In genomic region chr3:160486459-160486869, GRCh38 we compare ENCODE assay signal across 9 cellular contexts. TPM values are rescaled to one million over a fixed set of nuclear protein-coding genes. Genes with fewer than 3 reads are reported as not detected.
A peak's percentile ranks its signal among the peaks of the same experiment; 100 is the strongest.
DNase-seq lines count a peak whose midpoint lies in the region; ATAC-seq and TF ChIP-seq lines count a peak whose summit lies in the region.
"Had no signal": no experiment of that assay in that cellular context is flagged by ENCODE, and none has a peak within 500 bp of the region (broad histone marks: within the 10 kb centered on the region; RNA-seq: fewer than 3 reads in every experiment).

No MANE protein-coding gene starts in this region.

- H3K36me3 ChIP-seq in DND-41 (ENCODE audit: insufficient read depth, low read length), result no peaks in the 10 kb centered on the region
- H3K36me3 ChIP-seq in Loucy (ENCODE audit: insufficient read depth, low read length), result no peaks in the 10 kb centered on the region
- no peaks in the 10 kb centered on the region for H3K36me3 ChIP-seq in gastroesophageal sphincter

- no peak for TF ChIP-seq POLR2A in gastroesophageal sphincter (IDR thresholded peaks at IDR 0.05)

- TF ChIP-seq CTCF in DND-41 (IDR thresholded peaks at IDR 0.05; ENCODE audit: borderline replicate concordance, extremely low read depth, low read length, poor library complexity, severe bottlenecking) (peak; percentile 69), Loucy (conservative IDR thresholded peaks at IDR 0.05; ENCODE audit: low read length) (peak; percentile 73), gastroesophageal sphincter (IDR thresholded peaks at IDR 0.05) (peak; percentile 27 to 53 (median 42)), type B pancreatic cell (conservative IDR thresholded peaks at IDR 0.05) (peak; percentile 89)

- H3K27ac ChIP-seq in DND-41 (ENCODE audit: low read length) (no peak overlapping the region), gastroesophageal sphincter (no peak overlapping the region)
- H3K27ac ChIP-seq: skin epidermis had no signal

- H2AFZ ChIP-seq in DND-41 (ENCODE audit: low read depth, low read length) (no peak overlapping the region), Loucy (ENCODE audit: low read length) (peak overlapping the region; percentile 77; the same call in 1 of the 2 replicates)

- H4K20me1 ChIP-seq in DND-41 (ENCODE audit: insufficient read depth, low read length), result no peaks in the 10 kb centered on the region
- no peaks in the 10 kb centered on the region for H4K20me1 ChIP-seq in Loucy (ENCODE audit: insufficient read depth, low read length, poor library complexity, severe bottlenecking)

- peaks cover 4% of the 10 kb centered on the region for H3K27me3 Mint-ChIP-seq in T-helper 2 cell treated with Interferon-gamma antibody and Interleukin-4, amounts not matched to agents 5 μg/mL and 100 μg/mL, for 36 hours (ENCODE audit: low read depth)
- no peaks in the 10 kb centered on the region for H3K27me3 Mint-ChIP-seq in type B pancreatic cell

- no peak overlapping the region for H3K4me3 ChIP-seq in DND-41 (ENCODE audit: low read depth in 1 of 2, low read length in 2 of 2)
- H3K4me3 ChIP-seq in Loucy (ENCODE audit: low read length, poor library complexity, severe bottlenecking), result peak overlapping the region; percentile 68
- no peak overlapping the region for H3K4me3 ChIP-seq in gastroesophageal sphincter

- H3K9me3 Mint-ChIP-seq in T-helper 2 cell treated with Interferon-gamma antibody and Interleukin-4, amounts not matched to agents 5 μg/mL and 100 μg/mL, for 36 hours, result no peaks in the 10 kb centered on the region
- no peaks in the 10 kb centered on the region for H3K9me3 Mint-ChIP-seq in type B pancreatic cell

- no peak for TF ChIP-seq EP300 in gastroesophageal sphincter (IDR thresholded peaks at IDR 0.05)

- H3K4me1 ChIP-seq in DND-41 (ENCODE audit: insufficient read depth, low read length), result no peaks in the 10 kb centered on the region
- H3K4me1 ChIP-seq in Loucy (ENCODE audit: insufficient read depth, low read length, poor library complexity, severe bottlenecking), result no peaks in the 10 kb centered on the region
- H3K4me1 ChIP-seq in gastroesophageal sphincter, result no peaks in the 10 kb centered on the region

- H3K4me3 Mint-ChIP-seq in T-helper 2 cell treated with Interferon-gamma antibody and Interleukin-4, amounts not matched to agents 5 μg/mL and 100 μg/mL, for 36 hours, result peak overlapping the region; percentile 83
- no peak overlapping the region for H3K4me3 Mint-ChIP-seq in type B pancreatic cell

- H3K9ac ChIP-seq in DND-41 (ENCODE audit: low read depth, low read length), result no peak overlapping the region
- H3K9ac ChIP-seq in Loucy (ENCODE audit: low read depth, low read length, poor library complexity, severe bottlenecking), result peak overlapping the region; percentile 22

- no peak overlapping the region for H3K27ac Mint-ChIP-seq in T-helper 2 cell treated with Interferon-gamma antibody and Interleukin-4, amounts not matched to agents 5 μg/mL and 100 μg/mL, for 36 hours
- no peak overlapping the region for H3K27ac Mint-ChIP-seq in type B pancreatic cell

- H3K36me3 Mint-ChIP-seq in T-helper 2 cell treated with Interferon-gamma antibody and Interleukin-4, amounts not matched to agents 5 μg/mL and 100 μg/mL, for 36 hours (ENCODE audit: low read depth), result no peaks in the 10 kb centered on the region
- H3K36me3 Mint-ChIP-seq in type B pancreatic cell, result no peaks in the 10 kb centered on the region

- no peaks in the 10 kb centered on the region for H3F3A ChIP-seq in Loucy (ENCODE audit: low read depth)

- ATAC-seq in DND-41 (ENCODE audit: insufficient read depth, low read depth) (peak; percentile 31; the same call in 1 of the 3 replicates), gastroesophageal sphincter (no peak), HG03280 (IDR thresholded peaks at IDR 0.05; ENCODE audit: unreplicated experiment) (no peak)

- no peaks in the 10 kb centered on the region for H3K27me3 ChIP-seq in DND-41 (ENCODE audit: insufficient read depth, low read length, poor library complexity)
- H3K27me3 ChIP-seq in Loucy (ENCODE audit: insufficient read depth, low read length, poor library complexity, severe bottlenecking), result no peaks in the 10 kb centered on the region
- H3K27me3 ChIP-seq in gastroesophageal sphincter, result no peaks in the 10 kb centered on the region

- no peaks in the 10 kb centered on the region for H3K79me2 ChIP-seq in DND-41 (ENCODE audit: insufficient read depth, low read length)
- no peaks in the 10 kb centered on the region for H3K79me2 ChIP-seq in Loucy (ENCODE audit: insufficient read depth, low read length)

- H3K9me2 ChIP-seq in Loucy (replicated peaks; ENCODE audit: low read depth, low read length), result no peaks in the 10 kb centered on the region

- peaks cover 8% of the 10 kb centered on the region for H3K4me1 Mint-ChIP-seq in T-helper 2 cell treated with Interferon-gamma antibody and Interleukin-4, amounts not matched to agents 5 μg/mL and 100 μg/mL, for 36 hours (ENCODE audit: low read depth)
- H3K4me1 Mint-ChIP-seq in type B pancreatic cell (ENCODE audit: unreplicated experiment), result peaks cover 4% of the 10 kb centered on the region

- 12 to 16% methylated on average over 2 of the region's 2 CpGs for WGBS in gastroesophageal sphincter (ENCODE audit: low coverage in 1 of 2), 2 donors

- DNase-seq in DND-41, result no peak
- no peak for DNase-seq in T-helper 2 cell treated with Interferon-gamma antibody and Interleukin-4, amounts not matched to agents 5 μg/mL and 100 μg/mL, for 36 hours (ENCODE audit: low spot score)
- DNase-seq in type B pancreatic cell (ENCODE audit: extremely low spot score, unreplicated experiment), result no peak
- no peak for DNase-seq in activated CD4-positive, alpha-beta T cell treated with anti-CD3 and anti-CD28 coated beads, Interleukin-2, amount 50 U/mL, for 4 hours
- no peak for DNase-seq in stimulated activated CD4-positive, alpha-beta T cell treated with anti-CD3 and anti-CD28 coated beads, Interleukin-4, amount 100 ng/mL, for 4 hours

- no peaks in the 10 kb centered on the region for H3K9me3 ChIP-seq in DND-41 (ENCODE audit: insufficient read depth, low read length, severe bottlenecking)
- H3K9me3 ChIP-seq in Loucy (ENCODE audit: insufficient read depth, low read depth, low read length), result no peaks in the 10 kb centered on the region
- H3K9me3 ChIP-seq in gastroesophageal sphincter, result no peaks in the 10 kb centered on the region

- H3K4me2 ChIP-seq in DND-41 (ENCODE audit: insufficient read depth, low read length), result no peak overlapping the region
- H3K4me2 ChIP-seq in Loucy (ENCODE audit: low read depth, low read length, poor library complexity, severe bottlenecking), result peak overlapping the region; percentile 54

RNA-seq across cellular contexts. Expression of gene TRIM59, which starts 36.9 kb away (rescaled TPM):
- total RNA-seq in gastroesophageal sphincter (1 to 10 TPM; 2.2 to 3.2 (median 2.5) TPM), type B pancreatic cell (ENCODE audit: low replicate concordance) (13.8 and 28.1 TPM in 2 replicates)
